ENCODE assay signal across 1 cellular context in the genomic region with DNA sequence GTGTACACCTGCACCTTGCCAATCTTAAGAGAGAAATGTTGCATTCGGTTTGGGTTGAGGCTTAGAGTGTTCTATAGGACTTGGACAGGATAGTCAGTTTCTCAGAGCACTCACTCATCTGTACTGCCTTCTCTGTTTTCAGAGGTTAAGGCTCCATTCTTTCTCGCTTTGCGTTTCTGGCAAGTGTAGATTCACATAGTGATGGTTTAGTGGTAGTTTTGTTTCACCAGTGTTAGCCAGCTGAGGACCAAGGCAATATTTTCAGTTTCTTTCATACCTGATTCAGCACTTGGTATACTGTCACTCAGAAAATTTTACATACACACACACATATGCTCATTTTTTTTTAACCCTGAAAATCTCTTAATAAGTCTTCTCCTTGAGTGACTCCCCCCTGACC.
TF ChIP-seq lines count a peak whose summit lies in the region.

No MANE protein-coding gene starts in this region.

TF ChIP-seq in endothelial cell of umbilical vein, 7 proteins besides CTCF, POLR2A, EP300 and RAD21:
- TF ChIP-seq JUN (IDR thresholded peaks at IDR 0.05; ENCODE audit: borderline replicate concordance, insufficient read depth, insufficient read length, low read depth) (no peak), EZH2 (IDR thresholded peaks at IDR 0.05; ENCODE audit: borderline replicate concordance, low read depth, low read length, severe bottlenecking) (no peak), POLR2AphosphoS5 (IDR thresholded peaks at IDR 0.05; ENCODE audit: insufficient read depth, low read depth, low read length) (no peak), GATA2 (IDR thresholded peaks at IDR 0.05; ENCODE audit: insufficient read depth, insufficient read length, low read depth, low read length) (no peak), MYC (IDR thresholded peaks at IDR 0.05; ENCODE audit: low read depth, low read length) (no peak), FOS (IDR thresholded peaks at IDR 0.05; ENCODE audit: borderline replicate concordance, insufficient read depth, low read length) (no peak)
- TF ChIP-seq, protein P1, sequence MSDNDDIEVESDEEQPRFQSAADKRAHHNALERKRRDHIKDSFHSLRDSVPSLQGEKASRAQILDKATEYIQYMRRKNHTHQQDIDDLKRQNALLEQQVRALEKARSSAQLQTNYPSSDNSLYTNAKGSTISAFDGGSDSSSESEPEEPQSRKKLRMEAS (IDR thresholded peaks at IDR 0.05; ENCODE audit: insufficient read depth, insufficient read length): no peak
